ENCODE assay signal across 8 cellular contexts in the genomic region with DNA sequence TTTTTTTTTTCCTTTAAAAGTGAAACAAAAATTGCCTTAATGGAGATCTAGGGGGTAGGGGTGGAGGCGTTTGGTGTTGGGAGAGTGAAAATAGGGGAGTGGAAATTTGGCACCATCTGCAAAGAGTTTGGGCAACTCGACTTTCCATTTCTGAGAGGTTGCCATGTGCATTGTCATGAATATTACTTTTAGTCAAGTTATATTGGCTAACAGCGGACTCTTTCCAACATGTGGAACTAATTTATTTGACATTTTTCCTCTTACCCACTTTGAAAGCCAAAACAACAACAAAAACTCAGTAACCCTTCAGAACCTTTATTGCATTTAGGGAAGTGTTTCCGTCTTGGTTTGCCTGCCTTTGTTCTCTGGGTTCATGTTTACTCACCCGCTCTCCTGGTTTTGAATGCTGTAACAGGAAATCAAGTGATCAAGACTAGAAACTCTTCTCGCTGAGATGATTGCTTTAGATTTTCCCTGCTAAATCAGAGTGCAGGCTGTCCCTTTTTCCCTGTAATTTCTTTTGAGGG.
A peak's percentile ranks its signal among the peaks of the same experiment; 100 is the strongest.
DNase-seq lines count a peak whose midpoint lies in the region; ATAC-seq and TF ChIP-seq lines count a peak whose summit lies in the region.

No MANE protein-coding gene starts in this region.

- intact Hi-C loops in psoas muscle (cut with DNase I): no loop called here
- intact Hi-C loops in colonic mucosa (cut with DNase I): no loop called here

- no peak overlapping the region for H3K27ac Mint-ChIP-seq in stimulated activated effector memory CD8-positive, alpha-beta T cell treated with anti-CD3 and anti-CD28 coated beads, Interleukin-12 subunit alpha, Interleukin-12 subunit beta, amount 100 ng/mL, for 72 hours

- peaks cover 2% of the 10 kb centered on the region for H3K9me3 Mint-ChIP-seq in stimulated activated effector memory CD8-positive, alpha-beta T cell treated with anti-CD3 and anti-CD28 coated beads, Interleukin-12 subunit alpha, Interleukin-12 subunit beta, amount 100 ng/mL, for 72 hours

- peak; percentile 40 for DNase-seq in EL
- peak; percentile 63 to 78 for DNase-seq in foreskin fibroblast
- DNase-seq in psoas muscle: no peak
- DNase-seq in colonic mucosa: no peak
- DNase-seq in stimulated activated effector memory CD8-positive, alpha-beta T cell treated with anti-CD3 and anti-CD28 coated beads, Interleukin-12 subunit alpha, Interleukin-12 subunit beta, amount 100 ng/mL, for 72 hours (ENCODE audit: low spot score in 2 of 2): no peak
- DNase-seq in inferior parietal cortex (ENCODE audit: extremely low spot score): no peak

- H3K9me3 ChIP-seq in psoas muscle (no peaks in the 10 kb centered on the region), colonic mucosa (no peaks in the 10 kb centered on the region)

- 29 to 34% (median 33%) methylated on average over 6 of the region's 6 CpGs for WGBS in psoas muscle, 3 donors

- peak overlapping the region; percentile 26 to 38 for H3K4me3 ChIP-seq in foreskin fibroblast (ENCODE audit: low read depth in 1 of 2, low read length in 2 of 2)
- H3K4me3 ChIP-seq in psoas muscle: peak overlapping the region; percentile 35
- H3K4me3 ChIP-seq in colonic mucosa: no peak overlapping the region

- H3K27me3 ChIP-seq in psoas muscle (ENCODE audit: insufficient read depth in 3 of 3, low read length in 2 of 3): no peaks in the 10 kb centered on the region
- H3K27me3 ChIP-seq in colonic mucosa: no peaks in the 10 kb centered on the region

- H3K27ac ChIP-seq in psoas muscle (peak overlapping the region; percentile 5), colonic mucosa (no peak overlapping the region)

- H3K4me1 Mint-ChIP-seq in stimulated activated effector memory CD8-positive, alpha-beta T cell treated with anti-CD3 and anti-CD28 coated beads, Interleukin-12 subunit alpha, Interleukin-12 subunit beta, amount 100 ng/mL, for 72 hours: no peaks in the 10 kb centered on the region

- peaks cover 14% of the 10 kb centered on the region for H3K4me1 ChIP-seq in psoas muscle
- peaks cover 4% of the 10 kb centered on the region for H3K4me1 ChIP-seq in colonic mucosa

- TF ChIP-seq CTCF in foreskin fibroblast (IDR thresholded peaks at IDR 0.05; ENCODE audit: low read depth, low read length): no peak
- TF ChIP-seq CTCF in psoas muscle (IDR thresholded peaks at IDR 0.05): no peak
- no peak for TF ChIP-seq CTCF in colonic mucosa (IDR thresholded peaks at IDR 0.05)

- H3K9ac ChIP-seq in colonic mucosa (ENCODE audit: low read depth in 2 of 2, low read length in 2 of 2): no peak overlapping the region

- no peaks in the 10 kb centered on the region for H3K36me3 Mint-ChIP-seq in stimulated activated effector memory CD8-positive, alpha-beta T cell treated with anti-CD3 and anti-CD28 coated beads, Interleukin-12 subunit alpha, Interleukin-12 subunit beta, amount 100 ng/mL, for 72 hours

- no peak overlapping the region for H3K4me3 Mint-ChIP-seq in stimulated activated effector memory CD8-positive, alpha-beta T cell treated with anti-CD3 and anti-CD28 coated beads, Interleukin-12 subunit alpha, Interleukin-12 subunit beta, amount 100 ng/mL, for 72 hours

- H3K36me3 ChIP-seq in psoas muscle (ENCODE audit: insufficient read depth in 1 of 2, low read depth in 1 of 2) (no peaks in the 10 kb centered on the region), colonic mucosa (no peaks in the 10 kb centered on the region)

- ATAC-seq in SK-N-SH treated with all-trans-retinoic acid at 6 μM for 48 hours (peak; percentile 53), psoas muscle (peak in 2 of 4 donors; percentile 30 to 62), HG02763 (IDR thresholded peaks at IDR 0.05; ENCODE audit: unreplicated experiment) (no peak)
- no peak for ATAC-seq in stimulated activated effector memory CD8-positive, alpha-beta T cell treated with anti-CD3 and anti-CD28 coated beads, Interleukin-12 subunit alpha, Interleukin-12 subunit beta, amount 100 ng/mL, for 72 hours

TF ChIP-seq in SK-N-SH treated with all-trans-retinoic acid at 6 μM for 48 hours, 23 proteins besides CTCF, POLR2A, EP300 and RAD21:
- TF ChIP-seq, protein P1, sequence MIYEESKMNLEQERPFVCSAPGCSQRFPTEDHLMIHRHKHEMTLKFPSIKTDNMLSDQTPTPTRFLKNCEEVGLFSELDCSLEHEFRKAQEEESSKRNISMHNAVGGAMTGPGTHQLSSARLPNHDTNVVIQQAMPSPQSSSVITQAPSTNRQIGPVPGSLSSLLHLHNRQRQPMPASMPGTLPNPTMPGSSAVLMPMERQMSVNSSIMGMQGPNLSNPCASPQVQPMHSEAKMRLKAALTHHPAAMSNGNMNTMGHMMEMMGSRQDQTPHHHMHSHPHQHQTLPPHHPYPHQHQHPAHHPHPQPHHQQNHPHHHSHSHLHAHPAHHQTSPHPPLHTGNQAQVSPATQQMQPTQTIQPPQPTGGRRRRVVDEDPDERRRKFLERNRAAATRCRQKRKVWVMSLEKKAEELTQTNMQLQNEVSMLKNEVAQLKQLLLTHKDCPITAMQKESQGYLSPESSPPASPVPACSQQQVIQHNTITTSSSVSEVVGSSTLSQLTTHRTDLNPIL (CRISPR knock-in tag; IDR thresholded peaks at IDR 0.05; ENCODE audit: low read depth): no peak
- TF ChIP-seq TCF4 (CRISPR knock-in tag; IDR thresholded peaks at IDR 0.05; ENCODE audit: borderline replicate concordance) (peak; percentile 27; the same call in 1 of the 2 replicates), ZNF565 (CRISPR knock-in tag; conservative IDR thresholded peaks at IDR 0.05; ENCODE audit: low read depth) (no peak), ZFP30 (CRISPR knock-in tag; IDR thresholded peaks at IDR 0.05) (no peak), GLIS3 (CRISPR knock-in tag; IDR thresholded peaks at IDR 0.05) (no peak), CSDC2 (CRISPR knock-in tag; IDR thresholded peaks at IDR 0.05) (no peak)

Comparison
In these comparisons a context has a peak if more than half of its experiments do, and no peak if none do; other contexts are left out.
1. DNase-seq: peak in EL (single experiment) and foreskin fibroblast (2 of 2); none in psoas muscle (0 of 2), colonic mucosa (single experiment), stimulated activated effector memory CD8-positive, alpha-beta T cell treated with anti-CD3 and anti-CD28 coated beads, Interleukin-12 subunit alpha, Interleukin-12 subunit beta, amount 100 ng/mL, for 72 hours (0 of 2) and inferior parietal cortex (single experiment).